8 cellular contexts compared by ENCODE assay signal in the genomic region with DNA sequence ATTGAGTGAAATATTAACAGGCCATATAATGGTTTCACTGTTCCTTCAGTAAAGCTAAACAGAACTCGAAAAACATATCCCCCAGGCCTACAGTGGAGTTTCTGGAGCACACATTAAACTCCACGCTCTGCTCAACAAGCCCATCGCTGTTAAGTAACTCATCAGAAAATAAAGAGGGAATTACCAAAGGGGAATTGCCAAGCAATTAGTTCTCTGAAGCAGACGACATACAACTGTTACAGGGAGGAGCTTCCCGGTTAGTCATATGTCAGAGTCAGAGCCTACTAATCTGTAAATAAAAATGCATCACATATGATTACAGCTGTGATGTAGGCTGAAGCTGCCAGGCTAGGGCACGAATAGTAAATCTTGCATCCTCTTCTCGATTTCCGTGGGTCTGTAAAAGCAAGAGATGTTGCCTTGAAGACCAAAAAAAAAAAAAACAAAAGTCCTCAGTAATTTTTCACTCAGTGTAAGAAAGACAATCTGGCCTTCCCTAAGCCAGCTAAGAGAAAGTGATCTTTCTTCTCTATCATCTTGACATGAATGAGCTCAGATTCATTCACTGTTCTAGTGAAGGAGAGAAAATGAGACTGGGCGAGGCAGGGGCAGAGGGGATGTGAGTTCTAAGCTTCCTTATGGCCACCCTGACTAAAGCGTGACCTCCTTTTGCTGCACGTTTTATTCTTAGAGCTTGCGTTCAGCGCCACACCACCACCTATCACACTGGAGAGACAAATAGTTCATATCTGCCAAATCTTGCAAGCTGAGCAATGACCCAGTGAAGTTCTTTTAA. TPM values are rescaled to one million over a fixed set of nuclear protein-coding genes. Genes with fewer than 3 reads are reported as not detected.
DNase-seq lines count a peak whose midpoint lies in the region; ATAC-seq, FAIRE-seq and TF ChIP-seq lines count a peak whose summit lies in the region.

No MANE protein-coding gene starts in this region.

- intact Hi-C loops in activated CD8-positive, alpha-beta T cell treated with anti-CD3 and anti-CD28 coated beads for 36 hours (cut with micrococcal nuclease), result no loop called here

- H3K9ac ChIP-seq in keratinocyte (ENCODE audit: control insufficient read depth, extremely low read depth, insufficient read depth, low read length), result peak overlapping the region; percentile 33

- peaks cover 4% of the 10 kb centered on the region for H3K36me3 ChIP-seq in bronchial epithelial cell (ENCODE audit: control insufficient read depth, insufficient read depth, low read length)
- peaks cover 2 to 9% of the 10 kb centered on the region in 2 experiments for H3K36me3 ChIP-seq in keratinocyte (ENCODE audit: control insufficient read depth in 2 of 2, extremely low read depth in 1 of 2, insufficient read depth in 2 of 2, low read length in 2 of 2)
- H3K36me3 ChIP-seq in suprapubic skin, result no peaks in the 10 kb centered on the region

- 43% methylated on average over 13 of the region's 13 CpGs for WGBS in suprapubic skin

- H3K27me3 ChIP-seq in bronchial epithelial cell (ENCODE audit: control insufficient read depth, insufficient read depth, low read length), result no peaks in the 10 kb centered on the region
- no peaks in the 10 kb centered on the region for H3K27me3 ChIP-seq in keratinocyte (ENCODE audit: control insufficient read depth, extremely low read depth, insufficient read depth, low read length)
- no peaks in the 10 kb centered on the region for H3K27me3 ChIP-seq in suprapubic skin

- H3K9me1 ChIP-seq in keratinocyte (ENCODE audit: control insufficient read depth, extremely low read depth, insufficient read depth, low read length), result no peaks in the 10 kb centered on the region

- H3K79me2 ChIP-seq in keratinocyte (ENCODE audit: control insufficient read depth, insufficient read depth, low read length), result peaks cover 49% of the 10 kb centered on the region

- H3K27ac ChIP-seq in keratinocyte (ENCODE audit: control insufficient read depth, insufficient read depth, low read length) (peak overlapping the region; percentile 45), suprapubic skin (peak overlapping the region; percentile 52)

- TF ChIP-seq POLR2A in suprapubic skin (IDR thresholded peaks at IDR 0.05), result no peak

- H3K4me2 ChIP-seq in keratinocyte (ENCODE audit: control insufficient read depth, extremely low read depth, insufficient read depth, low read depth, low read length), result peak overlapping the region; percentile 47

- no peak overlapping the region for H3K4me3 ChIP-seq in bronchial epithelial cell (ENCODE audit: low read depth, low read length)
- no peak overlapping the region for H3K4me3 ChIP-seq in keratinocyte (ENCODE audit: control insufficient read depth in 2 of 3, extremely low read depth in 1 of 3, insufficient read depth in 2 of 3, low read depth in 1 of 3, low read length in 3 of 3)
- no peak overlapping the region for H3K4me3 ChIP-seq in suprapubic skin

- ATAC-seq in activated CD8-positive, alpha-beta T cell treated with anti-CD3 and anti-CD28 coated beads for 36 hours, result peak; percentile 76
- no peak for ATAC-seq in activated CD8-positive, alpha-beta T cell treated with anti-CD3 and anti-CD28 coated beads, Interleukin-2, amount 10 ng/mL, durations not matched to agents 7 days and 5 days
- ATAC-seq in GM18861 (IDR thresholded peaks at IDR 0.05; ENCODE audit: unreplicated experiment) (no peak), HG03135 (IDR thresholded peaks at IDR 0.05; ENCODE audit: unreplicated experiment) (no peak)

- dilution Hi-C loops in keratinocyte (cut with MboI; ENCODE audit: extremely low pct_ligation_motif_present, low sequenced_read_pairs), result no loop called here

- H3K4me1 Mint-ChIP-seq in activated CD8-positive, alpha-beta T cell treated with anti-CD3 and anti-CD28 coated beads for 36 hours (ENCODE audit: low read depth), result peaks cover 59% of the 10 kb centered on the region
- H3K4me1 Mint-ChIP-seq in activated CD8-positive, alpha-beta T cell treated with anti-CD3 and anti-CD28 coated beads, Interleukin-2, amount 10 ng/mL, durations not matched to agents 7 days and 5 days (ENCODE audit: low read depth), result peaks cover 23% of the 10 kb centered on the region

- no peaks in the 10 kb centered on the region for H3K27me3 Mint-ChIP-seq in activated CD8-positive, alpha-beta T cell treated with anti-CD3 and anti-CD28 coated beads for 36 hours
- H3K27me3 Mint-ChIP-seq in activated CD8-positive, alpha-beta T cell treated with anti-CD3 and anti-CD28 coated beads, Interleukin-2, amount 10 ng/mL, durations not matched to agents 7 days and 5 days (ENCODE audit: low read depth), result no peaks in the 10 kb centered on the region

- H3K36me3 Mint-ChIP-seq in activated CD8-positive, alpha-beta T cell treated with anti-CD3 and anti-CD28 coated beads for 36 hours (ENCODE audit: low read depth), result peaks cover 42% of the 10 kb centered on the region
- H3K36me3 Mint-ChIP-seq in activated CD8-positive, alpha-beta T cell treated with anti-CD3 and anti-CD28 coated beads, Interleukin-2, amount 10 ng/mL, durations not matched to agents 7 days and 5 days (ENCODE audit: low read depth), result peaks cover 48% of the 10 kb centered on the region

- no peak overlapping the region for H2AFZ ChIP-seq in keratinocyte (ENCODE audit: control insufficient read depth, low read length)

- POLR2A ChIA-PET in activated CD8-positive, alpha-beta T cell treated with anti-CD3 and anti-CD28 coated beads for 36 hours (lab: Charles Lee), result interaction anchor here (0.7 to 1.3 kb wide), 6 partner anchors 9 to 16 kb away, joined by 3 to 4 read pairs (median 3); partner anchors contain the start of gene ATXN1
- POLR2A ChIA-PET in activated CD8-positive, alpha-beta T cell treated with anti-CD3 and anti-CD28 coated beads, Interleukin-2, amount 10 ng/mL, durations not matched to agents 7 days and 5 days (lab: Charles Lee), result interaction anchor here (0.6 to 1.4 kb wide), 5 partner anchors 10 to 142 kb away, joined by 3 to 4 read pairs (median 4); no protein-coding TSS in a partner anchor

- no peaks in the 10 kb centered on the region for H3K9me3 ChIP-seq in keratinocyte (ENCODE audit: control insufficient read depth, low read depth, low read length)
- no peaks in the 10 kb centered on the region for H3K9me3 ChIP-seq in suprapubic skin

- FAIRE-seq in bronchial epithelial cell (lab: Jason Lieb, UNC), result no peak
- FAIRE-seq in keratinocyte (lab: Jason Lieb, UNC), result peak; percentile 93

- peak overlapping the region; percentile 30 for H3K27ac Mint-ChIP-seq in activated CD8-positive, alpha-beta T cell treated with anti-CD3 and anti-CD28 coated beads for 36 hours
- H3K27ac Mint-ChIP-seq in activated CD8-positive, alpha-beta T cell treated with anti-CD3 and anti-CD28 coated beads, Interleukin-2, amount 10 ng/mL, durations not matched to agents 7 days and 5 days, result no peak overlapping the region

- CTCF ChIA-PET in activated CD8-positive, alpha-beta T cell treated with anti-CD3 and anti-CD28 coated beads for 36 hours (lab: Charles Lee), result interaction anchor here (0.8 to 4.2 kb wide), 5 partner anchors 11 to 425 kb away, joined by 3 to 17 read pairs (median 3); no protein-coding TSS in a partner anchor
- CTCF ChIA-PET in activated CD8-positive, alpha-beta T cell treated with anti-CD3 and anti-CD28 coated beads, Interleukin-2, amount 10 ng/mL, durations not matched to agents 7 days and 5 days (lab: Charles Lee), result interaction anchor here (0.7 to 1.9 kb wide), 7 partner anchors 7 to 57 kb away, joined by 3 to 11 read pairs (median 4); partner anchors contain the start of gene ATXN1

- no peak overlapping the region for H3K4me3 Mint-ChIP-seq in activated CD8-positive, alpha-beta T cell treated with anti-CD3 and anti-CD28 coated beads for 36 hours
- no peak overlapping the region for H3K4me3 Mint-ChIP-seq in activated CD8-positive, alpha-beta T cell treated with anti-CD3 and anti-CD28 coated beads, Interleukin-2, amount 10 ng/mL, durations not matched to agents 7 days and 5 days

- no peaks in the 10 kb centered on the region for H4K20me1 ChIP-seq in keratinocyte (ENCODE audit: control insufficient read depth, extremely low read depth, insufficient read depth, low read length)

- no peaks in the 10 kb centered on the region for H3K9me3 Mint-ChIP-seq in activated CD8-positive, alpha-beta T cell treated with anti-CD3 and anti-CD28 coated beads for 36 hours
- H3K9me3 Mint-ChIP-seq in activated CD8-positive, alpha-beta T cell treated with anti-CD3 and anti-CD28 coated beads, Interleukin-2, amount 10 ng/mL, durations not matched to agents 7 days and 5 days (ENCODE audit: insufficient read depth), result no peaks in the 10 kb centered on the region

- peaks cover 30% of the 10 kb centered on the region for H3K4me1 ChIP-seq in keratinocyte (ENCODE audit: control insufficient read depth, extremely low read depth, insufficient read depth, low read length)
- peaks cover 33% of the 10 kb centered on the region for H3K4me1 ChIP-seq in suprapubic skin

- TF ChIP-seq EP300 in suprapubic skin (IDR thresholded peaks at IDR 0.05), result no peak

- TF ChIP-seq CTCF in activated CD8-positive, alpha-beta T cell treated with anti-CD3 and anti-CD28 coated beads for 36 hours (IDR thresholded peaks at IDR 0.05), result no peak
- TF ChIP-seq CTCF in bronchial epithelial cell (IDR thresholded peaks at IDR 0.05; ENCODE audit: insufficient read depth, low read length, severe bottlenecking) (no peak), keratinocyte (optimal IDR thresholded peaks at IDR 0.05 in 1 of 3, IDR thresholded peaks at IDR 0.05 in 1 of 3, conservative IDR thresholded peaks at IDR 0.05 in 1 of 3; ENCODE audit: extremely low read depth in 1 of 3, insufficient read depth in 2 of 3, low read length in 3 of 3) (no peak), suprapubic skin (IDR thresholded peaks at IDR 0.05) (no peak)

- DNase-seq in activated CD8-positive, alpha-beta T cell treated with anti-CD3 and anti-CD28 coated beads for 36 hours, result no peak
- no peak for DNase-seq in activated CD8-positive, alpha-beta T cell treated with anti-CD3 and anti-CD28 coated beads, Interleukin-2, amount 10 ng/mL, durations not matched to agents 7 days and 5 days
- DNase-seq in bronchial epithelial cell (ENCODE audit: low read depth) (peak; percentile 93), keratinocyte (ENCODE audit: low read depth, low spot score) (no peak), suprapubic skin (ENCODE audit: low spot score in 2 of 2) (no peak), DMS79 treated with DMSO at 0.1 percent for 48 hours (lab: John Stamatoyannopoulos, UW) (no peak)

RNA-seq across cellular contexts. Expression of gene ATXN1, which starts 13.8 kb away (rescaled TPM):
- 10 to 100 TPM; 35.4 to 40.8 TPM for total RNA-seq in activated CD8-positive, alpha-beta T cell treated with anti-CD3 and anti-CD28 coated beads for 36 hours
- 10 to 100 TPM; 36.7 to 42.9 TPM for total RNA-seq in activated CD8-positive, alpha-beta T cell treated with anti-CD3 and anti-CD28 coated beads, Interleukin-2, amount 10 ng/mL, durations not matched to agents 7 days and 5 days
- total RNA-seq in bronchial epithelial cell (18.4 and 50.1 TPM in 2 replicates), suprapubic skin (10 to 100 TPM; 32.8 to 95.4 (median 42.4) TPM)
- 9.4 to 9.7 TPM (median 9.4 TPM) in 3 replicates for polyA plus RNA-seq in keratinocyte
- polyA plus RNA-seq in keratinocyte (2011; ENCODE audit: low read depth), result 6.3 TPM
- 7.3 and 7.5 TPM in 2 replicates for polyA plus RNA-seq in keratinocyte (2011; cell fraction: cytosol; rRNA removed)
- polyA plus RNA-seq in keratinocyte (2011; cell fraction: nucleus; rRNA removed), result 19.2 and 21.1 TPM in 2 replicates
- polyA plus RNA-seq in keratinocyte (2012; ENCODE audit: low replicate concordance), result 8.8 and 11.5 TPM in 2 replicates
- polyA minus RNA-seq in keratinocyte, result 13.2 to 34.1 TPM (median 23.4 TPM) in 3 replicates
- 8.1 TPM for polyA minus RNA-seq in keratinocyte (2011; cell fraction: cytosol; rRNA and poly(A)+ RNA removed)
- polyA minus RNA-seq in keratinocyte (2011; cell fraction: nucleus; rRNA and poly(A)+ RNA removed), result 31.4 and 46.3 TPM in 2 replicates
